ENCODE assay signal across 30 cellular contexts in the genomic region with DNA sequence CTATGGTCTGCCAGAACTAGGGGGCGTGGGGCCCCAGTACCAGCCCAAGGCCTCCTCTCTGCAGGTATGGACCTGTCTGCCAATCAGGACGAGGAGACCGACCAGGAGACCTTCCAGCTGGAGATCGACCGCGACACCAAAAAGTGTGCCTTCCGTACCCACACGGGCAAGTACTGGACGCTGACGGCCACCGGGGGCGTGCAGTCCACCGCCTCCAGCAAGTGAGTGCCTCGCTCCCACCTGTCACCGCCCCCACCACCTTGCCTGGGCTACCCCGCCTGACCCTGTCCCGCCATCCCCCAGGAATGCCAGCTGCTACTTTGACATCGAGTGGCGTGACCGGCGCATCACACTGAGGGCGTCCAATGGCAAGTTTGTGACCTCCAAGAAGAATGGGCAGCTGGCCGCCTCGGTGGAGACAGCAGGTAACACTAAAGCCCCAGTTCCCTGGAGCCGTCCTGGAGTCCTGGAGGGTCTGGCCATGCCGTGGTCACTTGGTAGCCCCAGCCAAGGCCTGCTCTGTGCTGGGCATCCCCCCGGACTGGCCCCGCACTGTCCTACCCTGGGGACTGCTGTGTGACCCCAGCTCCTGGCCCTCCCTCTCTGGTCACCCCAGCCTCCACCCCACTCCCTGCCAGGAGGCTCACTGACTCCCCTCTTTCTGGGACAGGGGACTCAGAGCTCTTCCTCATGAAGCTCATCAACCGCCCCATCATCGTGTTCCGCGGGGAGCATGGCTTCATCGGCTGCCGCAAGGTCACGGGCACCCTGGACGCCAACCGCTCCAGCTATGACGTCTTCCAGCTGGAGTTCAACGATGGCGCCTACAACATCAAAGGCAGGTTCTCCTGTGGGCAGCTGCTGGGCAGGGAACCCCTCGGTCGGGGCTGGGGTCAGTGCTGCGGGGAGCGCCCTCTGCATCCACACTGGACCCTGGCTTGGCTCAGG. TPM values are rescaled to one million over a fixed set of nuclear protein-coding genes. Genes with fewer than 3 reads are reported as not detected.
DNase-seq lines count a peak whose midpoint lies in the region; ATAC-seq, FAIRE-seq and TF ChIP-seq lines count a peak whose summit lies in the region.
"Had no signal": no experiment of that assay in that cellular context is flagged by ENCODE, and none has a peak within 500 bp of the region (broad histone marks: within the 10 kb centered on the region; RNA-seq: fewer than 3 reads in every experiment).

No MANE protein-coding gene starts in this region.

- intact Hi-C loops in Right ventricle myocardium inferior (cut with DNase I), result no loop called here
- intact Hi-C loops in cardiac septum (cut with DNase I), result no loop called here
- intact Hi-C loops in ascending aorta (cut with DNase I), result no loop called here

- DNase-seq in Right ventricle myocardium inferior (ENCODE audit: missing footprints) (no peak), cardiac septum (ENCODE audit: low spot score) (no peak), RWPE2 (ENCODE audit: low spot score) (no peak), urothelium cell line (ENCODE audit: low spot score) (no peak), H7 (no peak), ascending aorta (ENCODE audit: low spot score in 2 of 2) (no peak)
- DNase-seq in activated naive CD4-positive, alpha-beta T cell (lab: John Stamatoyannopoulos, UW), result no peak
- DNase-seq: activated CD4-positive, alpha-beta T cell treated with anti-CD3 and anti-CD28 coated beads, Interleukin-2, amount 50 U/mL, for 48 hours; activated CD8-positive, alpha-beta memory T cell treated with anti-CD3 and anti-CD28 coated beads, Interleukin-2, amount 50 U/mL, for 4 hours; activated naive CD4-positive, alpha-beta T cell treated with anti-CD3 and anti-CD28 coated beads for 36 hours; adrenal gland; AML-193; CD4-positive, alpha-beta T cell; cerebellar nuclear complex; GOT3; Kasumi-1; kidney glomerular epithelial cell; naive thymus-derived CD4-positive, alpha-beta T cell; NCI-H1436; NCI-H2081; NCI-H2227 treated with DMSO at 0.1 percent for 48 hours; occipital lobe; stimulated activated CD4-positive, alpha-beta T cell treated with anti-CD3 and anti-CD28 coated beads, Interleukin-4, amount 100 ng/mL, for 24 hours had no signal

- peaks cover 71% of the 10 kb centered on the region for H3K36me3 ChIP-seq in RWPE2 (ENCODE audit: low read depth)
- peaks cover 87% of the 10 kb centered on the region for H3K36me3 ChIP-seq in mesodermal cell (ENCODE audit: control insufficient read depth, insufficient read depth, low read length)
- H3K36me3 ChIP-seq in H7 (replicated peaks; ENCODE audit: control insufficient read depth, insufficient read depth, low read length), result peaks cover 6% of the 10 kb centered on the region
- H3K36me3 ChIP-seq in ascending aorta, result peaks cover 36 to 44% of the 10 kb centered on the region in 2 donors

- H3K27me3 ChIP-seq in RWPE2 (ENCODE audit: insufficient read depth, poor library complexity, severe bottlenecking), result no peaks in the 10 kb centered on the region
- H3K27me3 ChIP-seq in H7 (ENCODE audit: control insufficient read depth, insufficient read depth, low read length), result no peaks in the 10 kb centered on the region
- H3K27me3 ChIP-seq in ascending aorta, result no peaks in the 10 kb centered on the region
- H3K27me3 ChIP-seq: adrenal gland, SJSA1 had no signal

- ATAC-seq in Right ventricle myocardium inferior (peak; percentile 34), RWPE2 (ENCODE audit: low read depth) (no peak)
- ATAC-seq: activated CD4-positive, CD25-positive, alpha-beta regulatory T cell treated with anti-CD3 and anti-CD28 coated beads, Interleukin-2, amount 50 U/mL, for 24 hours; naive thymus-derived CD4-positive, alpha-beta T cell had no signal

- no peaks in the 10 kb centered on the region for H3K9me3 ChIP-seq in RWPE2 (ENCODE audit: severe bottlenecking)
- no peaks in the 10 kb centered on the region for H3K9me3 ChIP-seq in mesodermal cell (ENCODE audit: control insufficient read depth, low read length)
- no peaks in the 10 kb centered on the region for H3K9me3 ChIP-seq in ascending aorta
- H3K9me3 ChIP-seq: adrenal gland, SJSA1 had no signal

- TF ChIP-seq CTCF in RWPE2 (IDR thresholded peaks at IDR 0.05; ENCODE audit: poor library complexity, severe bottlenecking) (no peak), ascending aorta (IDR thresholded peaks at IDR 0.05) (no peak)

- WGBS in mesodermal cell (ENCODE audit: insufficient coverage in 2 of 2), 2 experiments, result 97% methylated on average over 41 to 44 of the region's 44 CpGs

- peak overlapping the region; percentile 99 for H3K27ac ChIP-seq in RWPE2 (ENCODE audit: poor library complexity, severe bottlenecking)
- peak overlapping the region; percentile 10 for H3K27ac ChIP-seq in mesodermal cell (ENCODE audit: low read depth, low read length, severe bottlenecking)
- no peak overlapping the region for H3K27ac ChIP-seq in ascending aorta
- H3K27ac ChIP-seq: adrenal gland, HL-60, SJSA1 had no signal

- H3K4me1 ChIP-seq in RWPE2 (ENCODE audit: insufficient read depth, poor library complexity, severe bottlenecking) (peaks cover 28% of the 10 kb centered on the region), mesodermal cell (ENCODE audit: control insufficient read depth, insufficient read depth, low read length, poor library complexity, severe bottlenecking) (peaks cover 21% of the 10 kb centered on the region), ascending aorta (peaks cover 0 to 7% of the 10 kb centered on the region in 2 donors)

- FAIRE-seq in urothelium cell line (lab: Jason Lieb, UNC), result peak; percentile 98
- FAIRE-seq: endometrium, frontal cortex, RCC 7860 had no signal

- H3K4me3 ChIP-seq in RWPE2 (ENCODE audit: severe bottlenecking) (no peak overlapping the region), mesodermal cell (ENCODE audit: extremely low read depth, insufficient read depth, low read length, poor library complexity, severe bottlenecking) (no peak overlapping the region), H7 (ENCODE audit: insufficient read depth, low read depth, low read length) (no peak overlapping the region), ascending aorta (no peak overlapping the region)
- H3K4me3 ChIP-seq: adrenal gland, SJSA1 had no signal

RNA-seq across cellular contexts. Expression of gene FSCN1, which starts 10.9 kb away (rescaled TPM):
- total RNA-seq in Right ventricle myocardium inferior (12.9 TPM), cardiac septum (32.2 TPM), ascending aorta (129 TPM)
- polyA plus RNA-seq in mesodermal cell (2013, experiment 1 of 2), result 711 TPM
- 587 TPM for polyA plus RNA-seq in mesodermal cell (2013, experiment 2 of 2)
- total RNA-seq in H7 (2014; rRNA removed; shearing (Covaris generic)), result 725 and 892 TPM in 2 replicates

Comparison
In these comparisons a context has a peak if more than half of its experiments do, and no peak if none do; other contexts are left out.
1. H3K27ac ChIP-seq: peak in RWPE2 (single experiment) and mesodermal cell (single experiment); none in ascending aorta (0 of 2).